Comparison of ENCODE assay signal across 18 cellular contexts in genomic region chr12:53425515-53426150, GRCh38. TPM values are rescaled to one million over a fixed set of nuclear protein-coding genes. Genes with fewer than 3 reads are reported as not detected.
"Had no signal": no experiment of that assay in that cellular context is flagged by ENCODE, and none has a peak within 500 bp of the region (broad histone marks: within the 10 kb centered on the region; RNA-seq: fewer than 3 reads in every experiment).

No MANE protein-coding gene starts in this region.

- DNase-seq: activated CD4-positive, alpha-beta T cell treated with anti-CD3 and anti-CD28 coated beads for 36 hours; activated CD8-positive, alpha-beta T cell treated with anti-CD3 and anti-CD28 coated beads for 36 hours; activated naive CD4-positive, alpha-beta T cell treated with Interleukin-2 at 50 U/mL for 16 hours; activated naive CD8-positive, alpha-beta T cell treated with anti-CD3 and anti-CD28 coated beads, Interleukin-2, amount 50 U/mL, for 24 hours; caudate nucleus; colonic mucosa; heart right ventricle; kidney glomerular epithelial cell; naive thymus-derived CD4-positive, alpha-beta T cell; sigmoid colon; stimulated activated CD4-positive, alpha-beta T cell treated with anti-CD3 and anti-CD28 coated beads, Interleukin-2, amount 100 ng/mL, for 48 hours; stimulated activated naive CD8-positive, alpha-beta T cell treated with anti-CD3 and anti-CD28 coated beads, Interleukin-15, Interleukin-2, amounts not matched to agents 100 U/mL and 50 U/mL, for 24 hours; SW 1271; uterus; WERI-Rb-1 had no signal

- H3K27ac ChIP-seq: colonic mucosa, heart right ventricle, sigmoid colon, uterus, WERI-Rb-1 had no signal

- H3K9me3 ChIP-seq: colonic mucosa, heart right ventricle, sigmoid colon, uterus had no signal

- H3K36me3 ChIP-seq: colonic mucosa, heart right ventricle, sigmoid colon, uterus, WERI-Rb-1 had no signal

- H3K27me3 ChIP-seq: colonic mucosa, heart right ventricle, sigmoid colon, uterus had no signal

- H3K4me3 ChIP-seq: colonic mucosa, heart right ventricle, sigmoid colon had no signal

- H3K4me1 ChIP-seq: colonic mucosa, uterus had no signal

RNA-seq across cellular contexts. Expression of gene AMHR2, which starts 2.0 kb away (rescaled TPM):
- total RNA-seq: activated CD4-positive, alpha-beta T cell treated with anti-CD3 and anti-CD28 coated beads for 36 hours; activated CD8-positive, alpha-beta T cell treated with anti-CD3 and anti-CD28 coated beads for 36 hours; frontal cortex; naive thymus-derived CD4-positive, alpha-beta T cell; pulmonary artery endothelial cell; sigmoid colon; temporal lobe had no signal
- polyA plus RNA-seq: heart right ventricle; naive thymus-derived CD4-positive, alpha-beta T cell had no signal
